Comparison of ENCODE assay signal across 8 cellular contexts in the genomic region with DNA sequence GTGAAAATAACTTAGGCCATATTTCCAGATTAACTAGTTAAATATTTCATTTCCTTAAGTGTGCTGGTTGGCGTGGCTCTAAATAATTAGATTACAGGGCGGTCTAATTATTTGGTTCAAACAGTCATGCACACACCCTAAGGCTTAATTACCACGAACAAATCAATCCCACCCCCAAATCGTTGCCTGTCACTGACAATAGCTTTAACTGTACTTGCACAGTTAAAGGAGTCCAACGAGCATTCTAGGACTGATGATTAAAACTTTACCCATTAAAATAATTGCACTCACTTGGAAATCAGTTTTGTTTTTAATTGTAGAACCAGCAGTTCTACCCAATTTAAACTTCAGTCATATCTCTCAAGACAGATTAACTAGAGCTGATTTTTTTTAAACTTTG. TPM values are rescaled to one million over a fixed set of nuclear protein-coding genes. Genes with fewer than 3 reads are reported as not detected.
A peak's percentile ranks its signal among the peaks of the same experiment; 100 is the strongest.
DNase-seq lines count a peak whose midpoint lies in the region; FAIRE-seq and TF ChIP-seq lines count a peak whose summit lies in the region.

No MANE protein-coding gene starts in this region.

- H3K4me2 ChIP-seq in H1 (ENCODE audit: insufficient read depth in 1 of 2, low read depth in 2 of 2, low read length in 2 of 2), result peak overlapping the region; percentile 65 to 95

- TF ChIP-seq POLR2A in GM12892 (IDR thresholded peaks at IDR 0.05; ENCODE audit: low read depth, low read length) (no peak), H1 (IDR thresholded peaks at IDR 0.05; ENCODE audit: control extremely low read depth in 1 of 2, low read depth in 2 of 2, low read length in 2 of 2) (no peak)

- POLR2A ChIA-PET in H1 (lab: Charles Lee; ENCODE audit: partially characterized antibody), result interaction anchor here (0.7 to 6.2 kb wide), 28 partner anchors 8 to 334 kb away, joined by 3 to 73 read pairs (median 8); a partner anchor contains a TSS
- POLR2A ChIA-PET in RWPE1 (lab: Yijun Ruan, JAX; ENCODE audit: low non-redundant PET), result interaction anchor here (0.6 to 0.7 kb wide), 2 partner anchors 43 to 59 kb away, joined by 3 read pairs; no protein-coding TSS in a partner anchor

- no peak for TF ChIP-seq RAD21 in H1 (IDR thresholded peaks at IDR 0.05 in 1 of 2, conservative IDR thresholded peaks at IDR 0.05 in 1 of 2; ENCODE audit: low read depth in 2 of 2, low read length in 2 of 2)

- H2BK5ac ChIP-seq in H1 (ENCODE audit: low read depth, low read length), result no peak overlapping the region; the same call in 1 of the 2 replicates

- peaks cover 0 to 10% (median 0%) of the 10 kb centered on the region in 4 experiments; a peak in 3 of 7 replicates for H3K4me1 ChIP-seq in H1 (replicated peaks in 1 of 4; ENCODE audit: control insufficient read depth in 3 of 4, insufficient read depth in 4 of 4, low read length in 3 of 4)

- H3K23ac ChIP-seq in H1 (ENCODE audit: insufficient read length), result no peak overlapping the region

- H3K79me1 ChIP-seq in H1 (ENCODE audit: low read depth, low read length), result no peaks in the 10 kb centered on the region

- H3K27ac ChIP-seq in H1 (ENCODE audit: low read depth, low read length) (peak overlapping the region; percentile 99; the same call in 1 of the 2 replicates), RWPE1 (no peak overlapping the region)

- H2BK15ac ChIP-seq in H1 (ENCODE audit: low read length), result no peak overlapping the region

- no peak overlapping the region for H2AK5ac ChIP-seq in H1 (ENCODE audit: low read depth, low read length)

- CTCF ChIA-PET in H1 (lab: Charles Lee; ENCODE audit: partially characterized antibody) (interaction anchor here (0.6 to 3.1 kb wide), 22 partner anchors 9 to 315 kb away, joined by 3 to 18 read pairs (median 4); no protein-coding TSS in a partner anchor), RWPE1 (lab: Yijun Ruan, JAX) (interaction anchor here (0.7 to 1.0 kb wide), 2 partner anchors 80 to 152 kb away, joined by 4 to 8 read pairs; no protein-coding TSS in a partner anchor)

- peaks cover 12 to 23% of the 10 kb centered on the region in 2 experiments; a peak in 3 of 4 replicates for H3K79me2 ChIP-seq in H1 (ENCODE audit: control insufficient read depth in 1 of 2, insufficient read depth in 2 of 2, low read length in 2 of 2)

- H3K56ac ChIP-seq in H1 (replicated peaks; ENCODE audit: insufficient read length, low read depth, low read length), result peak overlapping the region; percentile 52

- peak overlapping the region; percentile 52 for H4K91ac ChIP-seq in H1 (replicated peaks; ENCODE audit: insufficient read length, low read length)

- peak overlapping the region; percentile 95 for H2BK120ac ChIP-seq in H1 (replicated peaks; ENCODE audit: low read depth, low read length)

- WGBS in H1 (ENCODE audit: extremely low coverage in 1 of 2, insufficient coverage in 1 of 2, insufficient read length in 1 of 2, insufficient replicate concordance in 2 of 2, low coverage in 1 of 2, low lambda C conversion rate in 2 of 2, missing lambda C conversion rate in 1 of 2), 2 experiments, result 56% methylated on average over 5 of the region's 5 CpGs; no CpG with 5 or more reads in 1 of the 2 experiments

- H3K36me3 ChIP-seq in H1 (ENCODE audit: control insufficient read depth in 2 of 4, insufficient read depth in 4 of 4, low read length in 3 of 4), result no peaks in the 10 kb centered on the region

- H3K27me3 ChIP-seq in H1 (replicated peaks in 1 of 4; ENCODE audit: control insufficient read depth in 3 of 4, extremely low read depth in 1 of 4, insufficient read depth in 3 of 4, low read length in 3 of 4), result no peaks in the 10 kb centered on the region

- H3K9ac ChIP-seq in H1 (replicated peaks in 1 of 4; ENCODE audit: extremely low read depth in 1 of 4, low read depth in 3 of 4, low read length in 3 of 4), result peak overlapping the region in 2 of 4 experiments; percentile 58 to 97; a peak in 3 of 7 replicates

- TF ChIP-seq EP300 in H1 (IDR thresholded peaks at IDR 0.05; ENCODE audit: borderline replicate concordance in 1 of 2, low read depth in 2 of 2, low read length in 2 of 2), result no peak

- H3K4me3 ChIP-seq in H1 (ENCODE audit: extremely low read depth in 1 of 4, insufficient read depth in 2 of 4, low read depth in 3 of 4, low read length in 4 of 4), result peak overlapping the region; percentile 69 to 76 (median 72); a peak in 7 of 8 replicates

- H2AFZ ChIP-seq in H1 (ENCODE audit: low read length), result no peak overlapping the region

- H3K9me3 ChIP-seq in H1 (ENCODE audit: insufficient read depth in 2 of 2, low read depth in 1 of 2, low read length in 1 of 2), result peaks cover 0 to 4% of the 10 kb centered on the region in 2 experiments; a peak in 1 of 4 replicates

- H3K14ac ChIP-seq in H1 (ENCODE audit: insufficient read length), result no peak overlapping the region

- FAIRE-seq in GM12892 (lab: Jason Lieb, UNC) (peak; percentile 84), H1 (lab: Jason Lieb, UNC) (no peak)

- H3K18ac ChIP-seq in H1 (ENCODE audit: extremely low read depth, low read length), result no peak overlapping the region; the same call in 1 of the 2 replicates

- DNase-seq in GM12892 (ENCODE audit: insufficient read length) (no peak), NCI-H82 treated with DMSO at 0.1 percent for 48 hours (lab: John Stamatoyannopoulos, UW; ENCODE audit: unreplicated experiment) (peak; percentile 94), H1 (ENCODE audit: low read depth in 1 of 2, low spot score in 2 of 2) (no peak), retina (peak; percentile 61), dedifferentiated amniotic fluid mesenchymal stem cell (ENCODE audit: extremely low spot score) (no peak), DMS114 treated with DMSO at 0.1 percent for 48 hours (lab: John Stamatoyannopoulos, UW; ENCODE audit: unreplicated experiment) (no peak), RWPE1 (ENCODE audit: low spot score) (no peak), GM03348 (ENCODE audit: low spot score) (no peak)

- peak overlapping the region; percentile 68 for H4K5ac ChIP-seq in H1 (ENCODE audit: insufficient read length, low read depth, low read length)

- H2BK12ac ChIP-seq in H1 (ENCODE audit: low read depth, low read length), result no peak overlapping the region

- H4K8ac ChIP-seq in H1 (ENCODE audit: extremely low read depth, insufficient read depth, low read length), result no peak overlapping the region

- H4K20me1 ChIP-seq in H1 (replicated peaks in 1 of 2; ENCODE audit: control insufficient read depth in 1 of 2, insufficient read depth in 2 of 2, low read length in 2 of 2), result peaks cover 3 to 5% of the 10 kb centered on the region in 2 experiments

- H3K23me2 ChIP-seq in H1 (ENCODE audit: low read depth, low read length), result peaks cover 6% of the 10 kb centered on the region

- no peak overlapping the region for H3K4ac ChIP-seq in H1 (replicated peaks; ENCODE audit: insufficient read length, low read depth, low read length)

- TF ChIP-seq CTCF in H1 (IDR thresholded peaks at IDR 0.05; ENCODE audit: control extremely low read depth in 1 of 3, insufficient read depth in 1 of 3, low read depth in 1 of 3, low read length in 3 of 3), result no peak
- TF ChIP-seq CTCF in RWPE1 (conservative IDR thresholded peaks at IDR 0.05; ENCODE audit: low read depth), result no peak

- H2BK20ac ChIP-seq in H1 (ENCODE audit: low read length), result no peak overlapping the region

TF ChIP-seq in H1, 55 proteins besides CTCF, POLR2A, EP300 and RAD21:
- TF ChIP-seq TEAD4 (IDR thresholded peaks at IDR 0.05; ENCODE audit: low read depth, low read length) (no peak), SP2 (IDR thresholded peaks at IDR 0.05; ENCODE audit: low read length) (no peak), JUN (IDR thresholded peaks at IDR 0.05; ENCODE audit: low read depth, low read length) (no peak), POU5F1 (IDR thresholded peaks at IDR 0.05; ENCODE audit: low read depth, low read length) (no peak), RNF2 (IDR thresholded peaks at IDR 0.05; ENCODE audit: borderline replicate concordance, low read depth, low read length, missing control alignments, poor library complexity, severe bottlenecking) (no peak), PHF8 (conservative IDR thresholded peaks at IDR 0.05; ENCODE audit: low read depth, low read length) (no peak)

RNA-seq across cellular contexts. Expression of a gene that starts 1.5 kb away (rescaled TPM):
- polyA plus RNA-seq in GM12892 (2012; ENCODE audit: missing spikeins), result 8.3 TPM
- total RNA-seq in H1 (2021; fragmentation: NEBNext Ultra II Directional; extraction: Animal tissue kit (Norgen Biotek cat#: 25700)), result 55.1 and 57.2 TPM in 2 replicates
- 36.2 and 37.0 TPM in 2 replicates for polyA plus RNA-seq in H1 (2011; rRNA removed)
- 24.6 TPM for polyA plus RNA-seq in H1 (2011; cell fraction: cytosol; rRNA removed)
- polyA plus RNA-seq in H1 (2011; cell fraction: nucleus; rRNA removed), result 87.2 TPM
- 15.4 to 21.5 TPM (median 17.3 TPM) in 4 replicates for polyA plus RNA-seq in H1 (2012, experiment 1 of 2)
- polyA plus RNA-seq in H1 (2012, experiment 2 of 2), result 1.7 TPM
- 26.5 TPM for polyA plus RNA-seq in H1 (2013, experiment 1 of 2)
- 21.6 TPM for polyA plus RNA-seq in H1 (2013, experiment 2 of 2)
- 151 and 160 TPM in 2 replicates for polyA minus RNA-seq in H1 (2011; rRNA and poly(A)+ RNA removed)
- 30.0 TPM for polyA minus RNA-seq in H1 (2011; cell fraction: cytosol; rRNA and poly(A)+ RNA removed)
- 113 TPM for polyA minus RNA-seq in H1 (2011; cell fraction: nucleus; rRNA and poly(A)+ RNA removed)

Comparison
In these comparisons a context has a peak if more than half of its experiments do, and no peak if none do; other contexts are left out.
1. DNase-seq: peak in NCI-H82 treated with DMSO at 0.1 percent for 48 hours (single experiment) and retina (single experiment); none in GM12892 (single experiment), H1 (0 of 2), dedifferentiated amniotic fluid mesenchymal stem cell (single experiment), DMS114 treated with DMSO at 0.1 percent for 48 hours (single experiment), RWPE1 (single experiment) and GM03348 (single experiment).